ENCODE assay signal across 8 cellular contexts in the genomic region with DNA sequence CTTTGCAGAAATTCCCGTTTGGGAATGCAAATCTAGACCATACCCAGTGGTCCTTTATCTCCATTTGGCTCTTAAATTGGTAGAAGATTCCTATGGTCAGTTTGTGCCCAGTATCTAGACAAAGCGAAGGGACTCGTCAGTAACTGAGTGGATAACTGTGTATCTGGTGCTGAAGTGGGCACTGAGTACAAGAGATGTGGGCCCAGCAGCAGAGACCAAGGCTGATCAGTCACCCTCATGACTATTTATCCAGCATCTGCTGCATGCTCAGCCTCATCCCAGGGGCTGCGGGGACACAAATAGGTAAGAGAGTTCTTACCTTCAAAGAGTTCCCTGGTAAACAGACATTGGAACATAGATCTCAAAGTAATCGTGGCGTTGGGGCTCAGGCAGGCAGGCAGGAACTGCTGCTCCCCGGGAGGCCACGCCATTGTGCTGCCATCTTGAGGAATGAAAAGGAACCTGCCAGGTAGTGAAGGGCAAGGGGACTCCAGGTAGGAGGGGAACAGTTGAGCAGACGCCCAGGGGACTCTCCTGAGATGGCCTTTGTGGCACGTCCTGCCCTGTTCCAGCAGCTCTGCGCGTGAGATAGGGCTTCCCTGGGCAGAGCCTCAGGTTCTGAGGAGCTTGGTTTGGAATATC. TPM values are rescaled to one million over a fixed set of nuclear protein-coding genes. Genes with fewer than 3 reads are reported as not detected.
DNase-seq lines count a peak whose midpoint lies in the region; ATAC-seq and TF ChIP-seq lines count a peak whose summit lies in the region.

No MANE protein-coding gene starts in this region.

- CTCF ChIA-PET in T-cell (lab: Charles Lee) = interaction anchor here (0.6 to 1.5 kb wide), 2 partner anchors 35 to 313 kb away, joined by 3 to 4 read pairs; no protein-coding TSS in a partner anchor

- TF ChIP-seq CTCF in AG10803 (conservative IDR thresholded peaks at IDR 0.05; ENCODE audit: low read length) (peak; percentile 43), astrocyte of the cerebellum (IDR thresholded peaks at IDR 0.05; ENCODE audit: low read depth, low read length, missing control alignments) (peak; percentile 26), kidney epithelial cell (IDR thresholded peaks at IDR 0.05; ENCODE audit: insufficient read depth, low read length, poor library complexity, severe bottlenecking) (peak; percentile 82)

- H3K27me3 Mint-ChIP-seq in T-cell = no peaks in the 10 kb centered on the region

- H3K4me3 ChIP-seq in AG10803 (ENCODE audit: low read length) (no peak overlapping the region), astrocyte of the cerebellum (ENCODE audit: low read depth, low read length) (no peak overlapping the region), kidney epithelial cell (ENCODE audit: low read depth, low read length) (no peak overlapping the region)

- H3K36me3 Mint-ChIP-seq in T-cell = no peaks in the 10 kb centered on the region

- H3K27me3 ChIP-seq in kidney epithelial cell (ENCODE audit: control insufficient read depth, insufficient read depth, low read length) = no peaks in the 10 kb centered on the region

- DNase-seq in AG10803 (ENCODE audit: low read depth) (no peak), T-cell (peak; percentile 56 to 79 (median 70)), astrocyte of the cerebellum (ENCODE audit: low read depth) (no peak), kidney epithelial cell (ENCODE audit: low read depth) (peak; percentile 26)
- peak; percentile 43 to 59 (median 50) for DNase-seq in stimulated activated CD4-positive, alpha-beta T cell treated with anti-CD3 and anti-CD28 coated beads, TNF-alpha, amount 100 ng/mL, for 48 hours (ENCODE audit: low read depth in 3 of 3)

- no peak overlapping the region for H3K4me3 Mint-ChIP-seq in T-cell

- H3K36me3 ChIP-seq in kidney epithelial cell (ENCODE audit: control insufficient read depth, insufficient read depth, low read length) = no peaks in the 10 kb centered on the region

- ATAC-seq in HG02642 (IDR thresholded peaks at IDR 0.05; ENCODE audit: poor library complexity, unreplicated experiment) (peak; percentile 53), T-cell (replicated peaks in 1 of 4) (peak; percentile 98 to 100 (median 99)), HG03097 (IDR thresholded peaks at IDR 0.05; ENCODE audit: low FRiP score, unreplicated experiment) (no peak), HG02610 (IDR thresholded peaks at IDR 0.05; ENCODE audit: unreplicated experiment) (no peak)

- H3K4me1 Mint-ChIP-seq in T-cell = peaks cover 2 to 6% (median 5%) of the 10 kb centered on the region in 3 donors

- POLR2A ChIA-PET in T-cell (lab: Charles Lee) = no interaction called here

- no peak overlapping the region for H3K27ac Mint-ChIP-seq in T-cell

- no peaks in the 10 kb centered on the region for H3K9me3 Mint-ChIP-seq in T-cell

- in situ Hi-C loops in astrocyte of the cerebellum (cut with HindIII; ENCODE audit: low sequenced_read_pairs) = no loop called here

RNA-seq across cellular contexts. Expression of gene NT5M, which starts 10.3 kb away (rescaled TPM):
- 1 to 10 TPM; 1.4 to 3.0 (median 2.1) TPM for total RNA-seq in T-cell
- total RNA-seq in kidney epithelial cell = 3.8 and 4.9 TPM in 2 replicates

RNA-seq across cellular contexts. Expression of gene COPS3, which starts 32.4 kb away (rescaled TPM):
- total RNA-seq in T-cell (10 to 100 TPM; 50.7 to 77.2 (median 55.6) TPM), kidney epithelial cell (66.6 and 68.5 TPM in 2 replicates)

Comparison
In these comparisons a context has a peak if more than half of its experiments do, and no peak if none do; other contexts are left out.
1. DNase-seq: peak in T-cell (34 of 34), kidney epithelial cell (single experiment) and stimulated activated CD4-positive, alpha-beta T cell treated with anti-CD3 and anti-CD28 coated beads, TNF-alpha, amount 100 ng/mL, for 48 hours (3 of 3); none in AG10803 (single experiment) and astrocyte of the cerebellum (single experiment).
2. CTCF ChIP-seq: peak in every context shown above with its lines; median percentile 82 in kidney epithelial cell; 43 in AG10803; 26 in astrocyte of the cerebellum.
3. ATAC-seq: peak in HG02642 (single experiment) and T-cell (4 of 4); none in HG03097 (single experiment) and HG02610 (single experiment).